In genomic region chr2:127453013-127453391, GRCh38 we compare ENCODE assay signal across 2 cellular contexts.
A peak's percentile ranks its signal among the peaks of the same experiment; 100 is the strongest.
TF ChIP-seq lines count a peak whose summit lies in the region.

No MANE protein-coding gene starts in this region.

TF ChIP-seq in HepG2, 621 proteins besides CTCF, POLR2A, EP300 and RAD21 (continues in another document):
- TF ChIP-seq TMF1 (CRISPR knock-in tag; IDR thresholded peaks at IDR 0.05; ENCODE audit: low read depth) (0 out of 2 replicates have a peak, but pooled peaks have one; percentile 42), TEAD3 (CRISPR knock-in tag; optimal IDR thresholded peaks at IDR 0.05; ENCODE audit: borderline replicate concordance) (peak; percentile 6), ZXDC (CRISPR knock-in tag; IDR thresholded peaks at IDR 0.05) (0 out of 2 replicates have a peak, but pooled peaks have one; percentile 31), ZNF639 (CRISPR knock-in tag; conservative IDR thresholded peaks at IDR 0.05) (peak; percentile 70; the same call in 1 of the 2 replicates), AKAP8 (CRISPR knock-in tag; IDR thresholded peaks at IDR 0.05) (no peak), HMG20A (CRISPR knock-in tag; IDR thresholded peaks at IDR 0.05; ENCODE audit: borderline replicate concordance) (0 out of 2 replicates have a peak, but pooled peaks have one; percentile 7), CSRNP1 (CRISPR knock-in tag; IDR thresholded peaks at IDR 0.05) (peak; percentile 24; the same call in 1 of the 2 replicates), KLF11 (CRISPR knock-in tag; IDR thresholded peaks at IDR 0.05) (0 out of 2 replicates have a peak, but pooled peaks have one; percentile 35), DR1 (CRISPR knock-in tag; IDR thresholded peaks at IDR 0.05) (no peak), ZNF761 (CRISPR knock-in tag; conservative IDR thresholded peaks at IDR 0.05) (no peak)
- TF ChIP-seq, protein P1, sequence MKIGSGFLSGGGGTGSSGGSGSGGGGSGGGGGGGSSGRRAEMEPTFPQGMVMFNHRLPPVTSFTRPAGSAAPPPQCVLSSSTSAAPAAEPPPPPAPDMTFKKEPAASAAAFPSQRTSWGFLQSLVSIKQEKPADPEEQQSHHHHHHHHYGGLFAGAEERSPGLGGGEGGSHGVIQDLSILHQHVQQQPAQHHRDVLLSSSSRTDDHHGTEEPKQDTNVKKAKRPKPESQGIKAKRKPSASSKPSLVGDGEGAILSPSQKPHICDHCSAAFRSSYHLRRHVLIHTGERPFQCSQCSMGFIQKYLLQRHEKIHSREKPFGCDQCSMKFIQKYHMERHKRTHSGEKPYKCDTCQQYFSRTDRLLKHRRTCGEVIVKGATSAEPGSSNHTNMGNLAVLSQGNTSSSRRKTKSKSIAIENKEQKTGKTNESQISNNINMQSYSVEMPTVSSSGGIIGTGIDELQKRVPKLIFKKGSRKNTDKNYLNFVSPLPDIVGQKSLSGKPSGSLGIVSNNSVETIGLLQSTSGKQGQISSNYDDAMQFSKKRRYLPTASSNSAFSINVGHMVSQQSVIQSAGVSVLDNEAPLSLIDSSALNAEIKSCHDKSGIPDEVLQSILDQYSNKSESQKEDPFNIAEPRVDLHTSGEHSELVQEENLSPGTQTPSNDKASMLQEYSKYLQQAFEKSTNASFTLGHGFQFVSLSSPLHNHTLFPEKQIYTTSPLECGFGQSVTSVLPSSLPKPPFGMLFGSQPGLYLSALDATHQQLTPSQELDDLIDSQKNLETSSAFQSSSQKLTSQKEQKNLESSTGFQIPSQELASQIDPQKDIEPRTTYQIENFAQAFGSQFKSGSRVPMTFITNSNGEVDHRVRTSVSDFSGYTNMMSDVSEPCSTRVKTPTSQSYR (CRISPR knock-in tag; IDR thresholded peaks at IDR 0.05; ENCODE audit: borderline replicate concordance), result 0 out of 2 replicates have a peak, but pooled peaks have one; percentile 8
- TF ChIP-seq, protein P2, sequence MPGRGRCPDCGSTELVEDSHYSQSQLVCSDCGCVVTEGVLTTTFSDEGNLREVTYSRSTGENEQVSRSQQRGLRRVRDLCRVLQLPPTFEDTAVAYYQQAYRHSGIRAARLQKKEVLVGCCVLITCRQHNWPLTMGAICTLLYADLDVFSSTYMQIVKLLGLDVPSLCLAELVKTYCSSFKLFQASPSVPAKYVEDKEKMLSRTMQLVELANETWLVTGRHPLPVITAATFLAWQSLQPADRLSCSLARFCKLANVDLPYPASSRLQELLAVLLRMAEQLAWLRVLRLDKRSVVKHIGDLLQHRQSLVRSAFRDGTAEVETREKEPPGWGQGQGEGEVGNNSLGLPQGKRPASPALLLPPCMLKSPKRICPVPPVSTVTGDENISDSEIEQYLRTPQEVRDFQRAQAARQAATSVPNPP (CRISPR knock-in tag; IDR thresholded peaks at IDR 0.05), result 0 out of 2 replicates have a peak, but pooled peaks have one; percentile 18
- TF ChIP-seq, protein P3, sequence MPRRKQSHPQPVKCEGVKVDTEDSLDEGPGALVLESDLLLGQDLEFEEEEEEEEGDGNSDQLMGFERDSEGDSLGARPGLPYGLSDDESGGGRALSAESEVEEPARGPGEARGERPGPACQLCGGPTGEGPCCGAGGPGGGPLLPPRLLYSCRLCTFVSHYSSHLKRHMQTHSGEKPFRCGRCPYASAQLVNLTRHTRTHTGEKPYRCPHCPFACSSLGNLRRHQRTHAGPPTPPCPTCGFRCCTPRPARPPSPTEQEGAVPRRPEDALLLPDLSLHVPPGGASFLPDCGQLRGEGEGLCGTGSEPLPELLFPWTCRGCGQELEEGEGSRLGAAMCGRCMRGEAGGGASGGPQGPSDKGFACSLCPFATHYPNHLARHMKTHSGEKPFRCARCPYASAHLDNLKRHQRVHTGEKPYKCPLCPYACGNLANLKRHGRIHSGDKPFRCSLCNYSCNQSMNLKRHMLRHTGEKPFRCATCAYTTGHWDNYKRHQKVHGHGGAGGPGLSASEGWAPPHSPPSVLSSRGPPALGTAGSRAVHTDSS (CRISPR knock-in tag; conservative IDR thresholded peaks at IDR 0.05), result no peak

TF ChIP-seq in H1, 55 proteins besides CTCF, POLR2A, EP300 and RAD21:
- TF ChIP-seq RBBP5 (IDR thresholded peaks at IDR 0.05; ENCODE audit: borderline replicate concordance, low read depth, low read length), result no peak
- no peak for TF ChIP-seq CEBPB (IDR thresholded peaks at IDR 0.05; ENCODE audit: low read depth, low read length)
- no peak for TF ChIP-seq EGR1 (IDR thresholded peaks at IDR 0.05; ENCODE audit: borderline replicate concordance, low read depth, low read length)
- TF ChIP-seq, protein P4, sequence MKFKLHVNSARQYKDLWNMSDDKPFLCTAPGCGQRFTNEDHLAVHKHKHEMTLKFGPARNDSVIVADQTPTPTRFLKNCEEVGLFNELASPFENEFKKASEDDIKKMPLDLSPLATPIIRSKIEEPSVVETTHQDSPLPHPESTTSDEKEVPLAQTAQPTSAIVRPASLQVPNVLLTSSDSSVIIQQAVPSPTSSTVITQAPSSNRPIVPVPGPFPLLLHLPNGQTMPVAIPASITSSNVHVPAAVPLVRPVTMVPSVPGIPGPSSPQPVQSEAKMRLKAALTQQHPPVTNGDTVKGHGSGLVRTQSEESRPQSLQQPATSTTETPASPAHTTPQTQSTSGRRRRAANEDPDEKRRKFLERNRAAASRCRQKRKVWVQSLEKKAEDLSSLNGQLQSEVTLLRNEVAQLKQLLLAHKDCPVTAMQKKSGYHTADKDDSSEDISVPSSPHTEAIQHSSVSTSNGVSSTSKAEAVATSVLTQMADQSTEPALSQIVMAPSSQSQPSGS (IDR thresholded peaks at IDR 0.05; ENCODE audit: low read length), result no peak
- no peak for TF ChIP-seq CHD1 (IDR thresholded peaks at IDR 0.05; ENCODE audit: low read depth, low read length)
- TF ChIP-seq TBP (IDR thresholded peaks at IDR 0.05; ENCODE audit: low read depth, low read length), result no peak
- no peak for TF ChIP-seq CBX5 (IDR thresholded peaks at IDR 0.05; ENCODE audit: low read depth, low read length)
- no peak for TF ChIP-seq KDM1A (IDR thresholded peaks at IDR 0.05; ENCODE audit: borderline replicate concordance, low read length)
- no peak for TF ChIP-seq MAFK (IDR thresholded peaks at IDR 0.05; ENCODE audit: low read depth, low read length)
- no peak for TF ChIP-seq HDAC2 (IDR thresholded peaks at IDR 0.05; ENCODE audit: borderline replicate concordance in 1 of 2, low read depth in 2 of 2, low read length in 2 of 2)
- TF ChIP-seq SIN3A (conservative IDR thresholded peaks at IDR 0.05 in 1 of 2, IDR thresholded peaks at IDR 0.05 in 1 of 2; ENCODE audit: low read depth in 1 of 2, low read length in 2 of 2), result no peak
- TF ChIP-seq SIRT6 (IDR thresholded peaks at IDR 0.05; ENCODE audit: low read length), result no peak
